Comparison of ENCODE assay signal across 16 cellular contexts in the genomic region with DNA sequence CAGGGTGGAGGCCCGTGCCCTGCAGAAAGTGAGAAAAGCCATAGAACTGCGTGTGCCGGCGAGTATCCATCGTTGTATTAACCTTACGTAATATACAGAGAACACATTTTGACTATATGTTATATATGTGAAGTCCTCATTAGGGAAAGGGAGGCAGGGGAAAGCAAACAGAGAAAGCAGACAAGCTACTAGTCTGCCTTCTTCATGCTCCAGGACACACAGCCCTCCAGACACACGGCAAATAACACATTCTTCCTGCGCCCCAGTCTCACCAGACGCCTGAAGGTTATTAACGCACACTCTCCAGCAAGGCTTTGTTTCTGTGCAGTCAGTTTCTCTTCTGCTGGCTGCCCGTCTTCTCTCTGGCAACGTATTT. TPM values are rescaled to one million over a fixed set of nuclear protein-coding genes. Genes with fewer than 3 reads are reported as not detected.
DNase-seq lines count a peak whose midpoint lies in the region; ATAC-seq and TF ChIP-seq lines count a peak whose summit lies in the region.
"Had no signal": no experiment of that assay in that cellular context is flagged by ENCODE, and none has a peak within 500 bp of the region (broad histone marks: within the 10 kb centered on the region; RNA-seq: fewer than 3 reads in every experiment).

No MANE protein-coding gene starts in this region.

- in situ Hi-C loops in ACHN (cut with HindIII; ENCODE audit: low pct_ligation_motif_present, low pct_unique_long_range_greater_than_20kb, low sequenced_read_pairs), result no loop called here

- H2BK120ac ChIP-seq in H9 (ENCODE audit: low read depth, low read length, poor library complexity, severe bottlenecking), result no peak overlapping the region

- no peak overlapping the region for H3K4ac ChIP-seq in H9 (ENCODE audit: low read depth, low read length)

- H4K8ac ChIP-seq in H9 (replicated peaks; ENCODE audit: insufficient read length, low read depth, low read length), result no peak overlapping the region

- H3K4me1 ChIP-seq in H9 (ENCODE audit: insufficient read depth, low read length), result no peaks in the 10 kb centered on the region

- H3K56ac ChIP-seq in H9 (ENCODE audit: insufficient read length, low read depth, low read length), result no peak overlapping the region

- H2AK5ac ChIP-seq in H9 (ENCODE audit: insufficient read length, low read length), result no peak overlapping the region

- no peak overlapping the region for H3K18ac ChIP-seq in H9 (ENCODE audit: insufficient read length, low read depth, low read length)

- no peak overlapping the region for H3K27ac ChIP-seq in CD4-positive, alpha-beta T cell (ENCODE audit: low read depth, low read length)
- H3K27ac ChIP-seq in H9 (ENCODE audit: insufficient read length, low read depth, low read length), result no peak overlapping the region
- H3K27ac ChIP-seq: lower lobe of right lung had no signal

- intact Hi-C loops in CD4-positive, alpha-beta T cell (cut with DNase I, micrococcal nuclease), result no loop called here

- H3K4me1 Mint-ChIP-seq in CD4-positive, alpha-beta T cell (ENCODE audit: low read depth), result peaks cover 19% of the 10 kb centered on the region
- H3K4me1 Mint-ChIP-seq in H9, result peaks cover 8% of the 10 kb centered on the region in 2 experiments
- H3K4me1 Mint-ChIP-seq in effector memory CD8-positive, alpha-beta T cell (ENCODE audit: low read depth in 2 of 2), result peaks cover 3 to 7% of the 10 kb centered on the region in 2 donors
- peaks cover 0 to 3% of the 10 kb centered on the region in 2 donors for H3K4me1 Mint-ChIP-seq in natural killer cell treated with Interleukin-12 subunit alpha and Interleukin-12 subunit beta and Interleukin-15 and Interleukin-18, amount 100 ng/mL, for 72 hours (ENCODE audit: low read depth in 2 of 2)

- no peak overlapping the region for H2BK5ac ChIP-seq in H9 (ENCODE audit: insufficient read length, low read length)

- no peak overlapping the region for H4K5ac ChIP-seq in H9 (ENCODE audit: insufficient read length, low read depth, low read length)

- POLR2A ChIA-PET in CD4-positive, alpha-beta T cell (lab: Charles Lee), result no interaction called here

- WGBS in H9 (ENCODE audit: extremely low coverage, insufficient read length, low lambda C conversion rate), result no CpG with 5 or more reads among the region's 12 CpGs

- CTCF ChIA-PET in CD4-positive, alpha-beta T cell (lab: Charles Lee), result interaction anchor here (1.0 kb wide), 1 partner anchor 34 kb away, joined by 3 read pairs; no protein-coding TSS in a partner anchor

- no peaks in the 10 kb centered on the region for H3K9me3 ChIP-seq in CD4-positive, alpha-beta T cell (ENCODE audit: control insufficient read depth, low read length)
- H3K9me3 ChIP-seq in H9 (ENCODE audit: control insufficient read depth, low read depth, low read length), result peaks cover 5% of the 10 kb centered on the region
- H3K9me3 ChIP-seq: lower lobe of right lung had no signal

- no peak overlapping the region for H3K23ac ChIP-seq in H9 (ENCODE audit: insufficient read length, low read depth, low read length)

- no peak for TF ChIP-seq CTCF in CD4-positive, alpha-beta T cell (IDR thresholded peaks at IDR 0.05)
- TF ChIP-seq CTCF in H9 (conservative IDR thresholded peaks at IDR 0.05), result no peak

- H4K91ac ChIP-seq in H9 (ENCODE audit: insufficient read length, low read depth, low read length), result no peak overlapping the region

- peaks cover 8% of the 10 kb centered on the region for H3K23me2 ChIP-seq in H9 (ENCODE audit: insufficient read length, low read depth, low read length, poor library complexity, severe bottlenecking)

- peaks cover 5% of the 10 kb centered on the region for H3K9me3 Mint-ChIP-seq in CD4-positive, alpha-beta T cell
- H3K9me3 Mint-ChIP-seq in H9, result peaks cover 9 to 11% of the 10 kb centered on the region in 2 experiments
- H3K9me3 Mint-ChIP-seq in effector memory CD8-positive, alpha-beta T cell, result peaks cover 5 to 6% of the 10 kb centered on the region in 2 donors
- H3K9me3 Mint-ChIP-seq in natural killer cell treated with Interleukin-12 subunit alpha and Interleukin-12 subunit beta and Interleukin-15 and Interleukin-18, amount 100 ng/mL, for 72 hours, result peaks cover 4% of the 10 kb centered on the region

- no peak overlapping the region for H3K14ac ChIP-seq in H9 (ENCODE audit: insufficient read depth, low read length)

- H2BK20ac ChIP-seq in H9 (ENCODE audit: low read depth, low read length, poor library complexity, severe bottlenecking), result no peak overlapping the region

- no peak overlapping the region for H2BK12ac ChIP-seq in H9 (ENCODE audit: insufficient read length, low read depth, low read length)

- H2AFZ ChIP-seq in H9 (ENCODE audit: low read length), result no peak overlapping the region

- no peak overlapping the region for H3K9ac ChIP-seq in H9 (ENCODE audit: extremely low read depth, insufficient read length, low read length)

- no peak overlapping the region for H3K4me2 ChIP-seq in H9 (ENCODE audit: insufficient read depth, insufficient read length, low read length)

- H3T11ph ChIP-seq in H9 (ENCODE audit: low read length), result no peak overlapping the region

- no peaks in the 10 kb centered on the region for H3K79me1 ChIP-seq in H9 (ENCODE audit: insufficient read depth, low read depth, low read length, poor library complexity, severe bottlenecking)

- H3K79me2 ChIP-seq in H9 (ENCODE audit: insufficient read depth, low read length), result no peaks in the 10 kb centered on the region

- no peaks in the 10 kb centered on the region for H4K20me1 ChIP-seq in H9 (ENCODE audit: control insufficient read depth, insufficient read depth, insufficient read length)

- H3K27me3 ChIP-seq in CD4-positive, alpha-beta T cell (ENCODE audit: control insufficient read depth, insufficient read depth, low read length), result peaks cover 10% of the 10 kb centered on the region
- no peaks in the 10 kb centered on the region for H3K27me3 ChIP-seq in H9 (ENCODE audit: insufficient read depth, low read length)

- peak overlapping the region; percentile 40 for H3K27ac Mint-ChIP-seq in CD4-positive, alpha-beta T cell
- no peak overlapping the region for H3K27ac Mint-ChIP-seq in H9
- H3K27ac Mint-ChIP-seq in effector memory CD8-positive, alpha-beta T cell, result peak overlapping the region; percentile 28 to 80
- H3K27ac Mint-ChIP-seq in natural killer cell treated with Interleukin-12 subunit alpha and Interleukin-12 subunit beta and Interleukin-15 and Interleukin-18, amount 100 ng/mL, for 72 hours, result no peak overlapping the region
- H3K27ac Mint-ChIP-seq: activated B cell treated with CpG ODN at 0.5 μM for 24 hours had no signal

- H3K27me3 Mint-ChIP-seq in CD4-positive, alpha-beta T cell, result peaks cover 16% of the 10 kb centered on the region
- H3K27me3 Mint-ChIP-seq in H9 (ENCODE audit: low read depth), result peaks cover 7% of the 10 kb centered on the region
- peaks cover 5 to 26% of the 10 kb centered on the region in 2 donors for H3K27me3 Mint-ChIP-seq in effector memory CD8-positive, alpha-beta T cell
- peaks cover 0 to 3% of the 10 kb centered on the region in 2 donors for H3K27me3 Mint-ChIP-seq in natural killer cell treated with Interleukin-12 subunit alpha and Interleukin-12 subunit beta and Interleukin-15 and Interleukin-18, amount 100 ng/mL, for 72 hours

- DNase-seq in CD4-positive, alpha-beta T cell, result no peak
- DNase-seq in H9 (no peak), ACHN (no peak), RPMI8226 (no peak), NCI-H345 (lab: John Stamatoyannopoulos, UW) (no peak)
- no peak for DNase-seq in effector memory CD8-positive, alpha-beta T cell
- DNase-seq in natural killer cell treated with Interleukin-12 subunit alpha and Interleukin-12 subunit beta and Interleukin-15 and Interleukin-18, amount 100 ng/mL, for 72 hours (ENCODE audit: low spot score), result no peak
- DNase-seq in stimulated activated CD8-positive, alpha-beta memory T cell treated with anti-CD3 and anti-CD28 coated beads, Interleukin-4, amount 100 ng/mL, for 48 hours, result no peak
- DNase-seq: activated B cell treated with CpG ODN at 0.5 μM for 24 hours; activated CD8-positive, alpha-beta memory T cell treated with anti-CD3 and anti-CD28 coated beads, Interleukin-2, amount 50 U/mL, for 4 hours; DMS79; lower lobe of right lung; NCI-H187 treated with DMSO at 0.1 percent for 48 hours; NCI-H526 treated with DMSO at 0.1 percent for 48 hours had no signal

- no peaks in the 10 kb centered on the region for H3K36me3 Mint-ChIP-seq in CD4-positive, alpha-beta T cell (ENCODE audit: low read depth)
- peaks cover 0 to 14% (median 11%) of the 10 kb centered on the region in 3 experiments; a peak in 5 of 7 replicates for H3K36me3 Mint-ChIP-seq in H9 (ENCODE audit: insufficient read depth in 1 of 3, low read depth in 3 of 3)
- H3K36me3 Mint-ChIP-seq in effector memory CD8-positive, alpha-beta T cell (ENCODE audit: insufficient read depth), result peaks cover 11% of the 10 kb centered on the region
- H3K36me3 Mint-ChIP-seq in natural killer cell treated with Interleukin-12 subunit alpha and Interleukin-12 subunit beta and Interleukin-15 and Interleukin-18, amount 100 ng/mL, for 72 hours, result no peaks in the 10 kb centered on the region

- peak overlapping the region; percentile 67 for H3K4me3 Mint-ChIP-seq in CD4-positive, alpha-beta T cell
- H3K4me3 Mint-ChIP-seq in H9, result peak overlapping the region; percentile 12 to 63; a peak in 2 of 5 replicates
- H3K4me3 Mint-ChIP-seq in effector memory CD8-positive, alpha-beta T cell, result peak overlapping the region; percentile 46 to 54
- peak overlapping the region; percentile 34 for H3K4me3 Mint-ChIP-seq in natural killer cell treated with Interleukin-12 subunit alpha and Interleukin-12 subunit beta and Interleukin-15 and Interleukin-18, amount 100 ng/mL, for 72 hours
- H3K4me3 Mint-ChIP-seq: activated B cell treated with CpG ODN at 0.5 μM for 24 hours had no signal

- H2BK15ac ChIP-seq in H9 (ENCODE audit: low read depth, low read length), result no peak overlapping the region

- ATAC-seq in CD4-positive, alpha-beta T cell (ENCODE audit: poor library complexity), result peak; percentile 19
- peak; percentile 26 for ATAC-seq in effector memory CD8-positive, alpha-beta T cell (replicated peaks)
- ATAC-seq in natural killer cell treated with Interleukin-12 subunit alpha and Interleukin-12 subunit beta and Interleukin-15 and Interleukin-18, amount 100 ng/mL, for 72 hours, result no peak
- ATAC-seq: Panc1 had no signal

RNA-seq across cellular contexts. Expression of gene PRDM7, which starts 28.8 kb away (rescaled TPM):
- not detected for total RNA-seq in CD4-positive, alpha-beta T cell
- not detected in 2 replicates for total RNA-seq in H9 (2021)
- not detected for total RNA-seq in natural killer cell treated with Interleukin-12 subunit alpha and Interleukin-12 subunit beta and Interleukin-15 and Interleukin-18, amount 100 ng/mL, for 72 hours
- total RNA-seq: activated B cell treated with CpG ODN at 0.5 μM for 24 hours, lower lobe of right lung, omental fat pad had no signal

RNA-seq across cellular contexts. Expression of gene DBNDD1, which starts 29.1 kb away (rescaled TPM):
- total RNA-seq in CD4-positive, alpha-beta T cell, result 1 to 10 TPM; 2.6 to 2.8 TPM
- 86.8 and 87.3 TPM in 2 replicates for total RNA-seq in H9 (2021)
- not detected for total RNA-seq in natural killer cell treated with Interleukin-12 subunit alpha and Interleukin-12 subunit beta and Interleukin-15 and Interleukin-18, amount 100 ng/mL, for 72 hours

Comparison
In these comparisons a context has a peak if more than half of its experiments do, and no peak if none do; other contexts are left out.
1. ATAC-seq: peak in CD4-positive, alpha-beta T cell (single experiment) and effector memory CD8-positive, alpha-beta T cell (single experiment); none in natural killer cell treated with Interleukin-12 subunit alpha and Interleukin-12 subunit beta and Interleukin-15 and Interleukin-18, amount 100 ng/mL, for 72 hours (0 of 2).
2. H3K27ac Mint-ChIP-seq: peak in CD4-positive, alpha-beta T cell (single experiment) and effector memory CD8-positive, alpha-beta T cell (2 of 2); none in H9 (0 of 3) and natural killer cell treated with Interleukin-12 subunit alpha and Interleukin-12 subunit beta and Interleukin-15 and Interleukin-18, amount 100 ng/mL, for 72 hours (0 of 2).
3. RNA of gene DBNDD1, which starts 29.1 kb away (total RNA-seq): 86.8 to 87.3 TPM in H9; 2.6 to 2.8 TPM in CD4-positive, alpha-beta T cell and not detected in natural killer cell treated with Interleukin-12 subunit alpha and Interleukin-12 subunit beta and Interleukin-15 and Interleukin-18, amount 100 ng/mL, for 72 hours; every median in the first group is over 10 times any median in the second.
4. Peak in every context shown above with its lines, with median percentiles within 50 percentile points of each other: H3K4me3 Mint-ChIP-seq.